Comparison of ENCODE assay signal across 8 cellular contexts in genomic region chr4:83109480-83110221, GRCh38. TPM values are rescaled to one million over a fixed set of nuclear protein-coding genes. Genes with fewer than 3 reads are reported as not detected.
DNase-seq lines count a peak whose midpoint lies in the region; ATAC-seq and TF ChIP-seq lines count a peak whose summit lies in the region.

No MANE protein-coding gene starts in this region.

- H2AFZ ChIP-seq in PC-9 = peak overlapping the region; percentile 86

- peaks cover 79% of the 10 kb centered on the region for H3K36me3 Mint-ChIP-seq in activated naive CD4-positive, alpha-beta T cell treated with anti-CD3 and anti-CD28 coated beads, Interleukin-2, amount 10 ng/mL, durations not matched to agents 7 days and 5 days

- H3K4me1 ChIP-seq in PC-9 (replicated peaks; ENCODE audit: insufficient read depth) (peaks cover 31% of the 10 kb centered on the region), left ventricle myocardium inferior (peaks cover 17% of the 10 kb centered on the region)

- no peaks in the 10 kb centered on the region for H3K27me3 ChIP-seq in BJ (ENCODE audit: control insufficient read depth, insufficient read depth, low read length)
- no peaks in the 10 kb centered on the region for H3K27me3 ChIP-seq in PC-9 (ENCODE audit: insufficient read depth, low read depth)
- H3K27me3 ChIP-seq in left ventricle myocardium inferior (ENCODE audit: low read depth) = peaks cover 13% of the 10 kb centered on the region

- DNase-seq in BJ (ENCODE audit: low read depth) (no peak), PC-9 (peak in 1 of 2 experiments; percentile 42), left ventricle myocardium inferior (peak; percentile 26), sciatic nerve (ENCODE audit: low spot score) (peak; percentile 61), cortex of kidney (lab: John Stamatoyannopoulos, UW) (no peak)
- peak; percentile 53 for DNase-seq in activated naive CD4-positive, alpha-beta T cell treated with anti-CD3 and anti-CD28 coated beads, Interleukin-2, amount 10 ng/mL, durations not matched to agents 7 days and 5 days

- intact Hi-C loops in PC-9 (cut with micrococcal nuclease; ENCODE audit: unreplicated experiment) (loop anchor here (1.0 to 2.0 kb wide), 2 partner anchors 98 to 143 kb away; no protein-coding TSS in a partner anchor), left ventricle myocardium inferior (cut with micrococcal nuclease) (no loop called here), sciatic nerve (cut with DNase I) (no loop called here)

- H3K36me3 ChIP-seq in BJ (ENCODE audit: control insufficient read depth, insufficient read depth, low read length) (no peaks in the 10 kb centered on the region), PC-9 (ENCODE audit: low read depth) (no peaks in the 10 kb centered on the region; the same call in 1 of the 2 replicates), left ventricle myocardium inferior (no peaks in the 10 kb centered on the region)

- H3K27me3 Mint-ChIP-seq in activated naive CD4-positive, alpha-beta T cell treated with anti-CD3 and anti-CD28 coated beads, Interleukin-2, amount 10 ng/mL, durations not matched to agents 7 days and 5 days = no peaks in the 10 kb centered on the region

- H3F3A ChIP-seq in PC-9 (ENCODE audit: insufficient read depth, low read depth) = peaks cover 12% of the 10 kb centered on the region

- POLR2A ChIA-PET in BJ (lab: Charles Lee) = no interaction called here
- POLR2A ChIA-PET in PC-9 (lab: Charles Lee; ENCODE audit: unreplicated experiment) = interaction anchor here (0.5 to 0.6 kb wide), 3 partner anchors 19 to 42 kb away, joined by 10 to 17 read pairs (median 11); no protein-coding TSS in a partner anchor

- H3K4me2 ChIP-seq in PC-9 = peak overlapping the region; percentile 82

- H4K20me1 ChIP-seq in PC-9 (ENCODE audit: insufficient read depth) = no peaks in the 10 kb centered on the region

- TF ChIP-seq CTCF in BJ (IDR thresholded peaks at IDR 0.05; ENCODE audit: insufficient read depth, low read depth, low read length) (no peak), PC-9 (conservative IDR thresholded peaks at IDR 0.05) (no peak), left ventricle myocardium inferior (IDR thresholded peaks at IDR 0.05; ENCODE audit: borderline replicate concordance) (no peak)

- no TSS peak for BruUV-seq in PC-9 (replicated peaks; lab: Mats Ljungman, UMichigan)

- H3K27ac ChIP-seq in PC-9 (peak overlapping the region; percentile 75), left ventricle myocardium inferior (replicated peaks) (peak overlapping the region; percentile 27)

- H3K9me3 ChIP-seq in PC-9 (ENCODE audit: insufficient read depth, low read depth) (no peaks in the 10 kb centered on the region), left ventricle myocardium inferior (replicated peaks) (no peaks in the 10 kb centered on the region)

- H3K4me3 ChIP-seq in BJ (ENCODE audit: low read depth, low read length) (peak overlapping the region; percentile 50), PC-9 (peak overlapping the region; percentile 62), left ventricle myocardium inferior (peak overlapping the region; percentile 73)

- H3K79me2 ChIP-seq in PC-9 (ENCODE audit: low read depth) = no peaks in the 10 kb centered on the region

- H3K4me1 Mint-ChIP-seq in activated naive CD4-positive, alpha-beta T cell treated with anti-CD3 and anti-CD28 coated beads, Interleukin-2, amount 10 ng/mL, durations not matched to agents 7 days and 5 days = peaks cover 43% of the 10 kb centered on the region

- H3K4me3 Mint-ChIP-seq in activated naive CD4-positive, alpha-beta T cell treated with anti-CD3 and anti-CD28 coated beads, Interleukin-2, amount 10 ng/mL, durations not matched to agents 7 days and 5 days = peak overlapping the region; percentile 93

- H3K27ac Mint-ChIP-seq in activated naive CD4-positive, alpha-beta T cell treated with anti-CD3 and anti-CD28 coated beads, Interleukin-2, amount 10 ng/mL, durations not matched to agents 7 days and 5 days = peak overlapping the region; percentile 96

- ATAC-seq in GM19025 (IDR thresholded peaks at IDR 0.05; ENCODE audit: low read depth, unreplicated experiment) (peak; percentile 18), HG03342 (IDR thresholded peaks at IDR 0.05; ENCODE audit: unreplicated experiment) (peak; percentile 14), sciatic nerve (peak; percentile 65)

- H3K9me3 Mint-ChIP-seq in activated naive CD4-positive, alpha-beta T cell treated with anti-CD3 and anti-CD28 coated beads, Interleukin-2, amount 10 ng/mL, durations not matched to agents 7 days and 5 days = no peaks in the 10 kb centered on the region

- no peaks in the 10 kb centered on the region for H3K9me2 ChIP-seq in PC-9 (ENCODE audit: insufficient read depth)

- CTCF ChIA-PET in BJ (lab: Yijun Ruan, JAX) (interaction anchor here (0.5 to 3.2 kb wide), 12 partner anchors 9 to 174 kb away, joined by 3 to 18 read pairs (median 4); partner anchors contain the start of gene COQ2), PC-9 (lab: Charles Lee) (interaction anchor here (0.6 to 0.9 kb wide), 4 partner anchors 36 to 201 kb away, joined by 3 to 8 read pairs (median 3); no protein-coding TSS in a partner anchor)
- CTCF ChIA-PET in activated naive CD4-positive, alpha-beta T cell treated with anti-CD3 and anti-CD28 coated beads, Interleukin-2, amount 10 ng/mL, durations not matched to agents 7 days and 5 days (lab: Charles Lee) = interaction anchor here (0.7 to 7.7 kb wide), 15 partner anchors 8 to 174 kb away, joined by 3 to 70 read pairs (median 5); partner anchors contain the start of genes COPS4 and COQ2

RNA-seq across cellular contexts. Expression of gene PLAC8, which starts 4.9 kb away (rescaled TPM):
- polyA plus RNA-seq in BJ (2011; rRNA removed) = 13.7 and 20.2 TPM in 2 replicates
- polyA minus RNA-seq in BJ (2011; rRNA and poly(A)+ RNA removed) = 7.0 and 7.1 TPM in 2 replicates
- 39.0 and 52.7 TPM in 2 replicates for total RNA-seq in PC-9 (2021)
- total RNA-seq in left ventricle myocardium inferior = 1.5 TPM
- total RNA-seq in sciatic nerve = 4.5 TPM

Comparison
In these comparisons a context has a peak if more than half of its experiments do, and no peak if none do; other contexts are left out.
1. DNase-seq: peak in activated naive CD4-positive, alpha-beta T cell treated with anti-CD3 and anti-CD28 coated beads, Interleukin-2, amount 10 ng/mL, durations not matched to agents 7 days and 5 days (single experiment), left ventricle myocardium inferior (single experiment) and sciatic nerve (single experiment); none in BJ (single experiment) and cortex of kidney (single experiment).
2. ATAC-seq: peak in every context shown above with its lines; median percentile 65 in sciatic nerve; 18 in GM19025; 14 in HG03342.
3. Peak in every context shown above with its lines, with median percentiles within 50 percentile points of each other: H3K4me3 ChIP-seq.